Comparison of ENCODE assay signal across 28 cellular contexts in genomic region chr10:124495176-124495575, GRCh38. TPM values are rescaled to one million over a fixed set of nuclear protein-coding genes. Genes with fewer than 3 reads are reported as not detected.
DNase-seq lines count a peak whose midpoint lies in the region; ATAC-seq and TF ChIP-seq lines count a peak whose summit lies in the region.
"Had no signal": no experiment of that assay in that cellular context is flagged by ENCODE, and none has a peak within 500 bp of the region (broad histone marks: within the 10 kb centered on the region; RNA-seq: fewer than 3 reads in every experiment).

No MANE protein-coding gene starts in this region.

- TF ChIP-seq CTCF in sigmoid colon (IDR thresholded peaks at IDR 0.05) = no peak
- TF ChIP-seq CTCF in BE2C (IDR thresholded peaks at IDR 0.05; ENCODE audit: low read depth, low read length) = no peak

- no peak for TF ChIP-seq POLR2A in sigmoid colon (IDR thresholded peaks at IDR 0.05)

- no peaks in the 10 kb centered on the region for H3K79me2 ChIP-seq in trophoblast cell (ENCODE audit: control insufficient read depth, insufficient read depth, low read length, poor library complexity)

- H3K4me3 Mint-ChIP-seq in activated naive CD8-positive, alpha-beta T cell treated with anti-CD3 and anti-CD28 coated beads, Interleukin-2, amount 50 U/mL, for 24 hours = no peak overlapping the region
- H3K4me3 Mint-ChIP-seq in activated naive CD8-positive, alpha-beta T cell treated with anti-CD3 and anti-CD28 coated beads for 36 hours = no peak overlapping the region
- H3K4me3 Mint-ChIP-seq: CD4-positive, alpha-beta T cell; GM23338; HFFc6 had no signal

- no peak overlapping the region for H3K18ac ChIP-seq in trophoblast cell (ENCODE audit: low read length)

- no peak overlapping the region for H3K4ac ChIP-seq in trophoblast cell (ENCODE audit: low read depth, low read length)

- no peak overlapping the region for H4K91ac ChIP-seq in trophoblast cell (ENCODE audit: low read depth, low read length)

- H3K9me3 ChIP-seq in sigmoid colon (no peaks in the 10 kb centered on the region), trophoblast cell (ENCODE audit: insufficient read depth, low read depth, low read length) (no peaks in the 10 kb centered on the region), BE2C (no peaks in the 10 kb centered on the region), MG63 (no peaks in the 10 kb centered on the region)
- H3K9me3 ChIP-seq: BLaER1, HAP-1 had no signal

- H3K79me1 ChIP-seq in trophoblast cell (ENCODE audit: low read length) = no peaks in the 10 kb centered on the region

- no peak overlapping the region for H2BK120ac ChIP-seq in trophoblast cell (ENCODE audit: insufficient read depth, low read length, poor library complexity)

- H4K12ac ChIP-seq in trophoblast cell (ENCODE audit: low read depth, low read length) = no peak overlapping the region

- H3K23ac ChIP-seq in trophoblast cell (ENCODE audit: low read length) = no peak overlapping the region

- H3K4me2 ChIP-seq in trophoblast cell (ENCODE audit: low read length) = no peak overlapping the region
- H3K4me2 ChIP-seq: GM23338, PC-9 had no signal

- H3K27me3 Mint-ChIP-seq in activated naive CD8-positive, alpha-beta T cell treated with anti-CD3 and anti-CD28 coated beads, Interleukin-2, amount 50 U/mL, for 24 hours = no peaks in the 10 kb centered on the region
- no peaks in the 10 kb centered on the region for H3K27me3 Mint-ChIP-seq in activated naive CD8-positive, alpha-beta T cell treated with anti-CD3 and anti-CD28 coated beads for 36 hours
- H3K27me3 Mint-ChIP-seq: CD4-positive, alpha-beta T cell had no signal

- DNase-seq in activated naive CD8-positive, alpha-beta T cell treated with anti-CD3 and anti-CD28 coated beads, Interleukin-2, amount 50 U/mL, for 24 hours = no peak
- DNase-seq in activated naive CD8-positive, alpha-beta T cell treated with anti-CD3 and anti-CD28 coated beads for 36 hours = no peak
- DNase-seq in sigmoid colon (peak; percentile 41), trophoblast cell (no peak), BE2C (no peak), MG63 (no peak)
- DNase-seq: 8988T; ACHN; CD4-positive, alpha-beta T cell; HFFc6; Kasumi-1; MM.1S; NCI-H1694; NCI-H2029 treated with DMSO at 0.1 percent for 48 hours; NCI-H446 treated with DMSO at 0.1 percent for 48 hours; NCI-H526; NCI-H82; NK-92 treated with Interleukin-12 subunit alpha and Interleukin-12 subunit beta, amount 100 ng/mL, for 24 hours; PC-9; RPMI8226; SHP77 had no signal

- no peak overlapping the region for H3K27ac ChIP-seq in sigmoid colon
- H3K27ac ChIP-seq in trophoblast cell (ENCODE audit: low read depth, low read length) = no peak overlapping the region
- H3K27ac ChIP-seq: BLaER1, PC-9, SK-N-MC had no signal

- H3K27ac Mint-ChIP-seq in activated naive CD8-positive, alpha-beta T cell treated with anti-CD3 and anti-CD28 coated beads, Interleukin-2, amount 50 U/mL, for 24 hours = no peak overlapping the region
- H3K27ac Mint-ChIP-seq in activated naive CD8-positive, alpha-beta T cell treated with anti-CD3 and anti-CD28 coated beads for 36 hours = no peak overlapping the region
- H3K27ac Mint-ChIP-seq: CD4-positive, alpha-beta T cell; GM23338; HFFc6 had no signal

- peak; percentile 40 for ATAC-seq in activated naive CD8-positive, alpha-beta T cell treated with anti-CD3 and anti-CD28 coated beads, Interleukin-2, amount 50 U/mL, for 24 hours
- peak; percentile 98 for ATAC-seq in esophagus mucosa
- ATAC-seq: GM23338, HepG2, K562 had no signal

- H3K4me1 Mint-ChIP-seq in activated naive CD8-positive, alpha-beta T cell treated with anti-CD3 and anti-CD28 coated beads, Interleukin-2, amount 50 U/mL, for 24 hours = peaks cover 12% of the 10 kb centered on the region
- peaks cover 12% of the 10 kb centered on the region for H3K4me1 Mint-ChIP-seq in activated naive CD8-positive, alpha-beta T cell treated with anti-CD3 and anti-CD28 coated beads for 36 hours

- H3K36me3 ChIP-seq in sigmoid colon = peaks cover 0 to 20% (median 0%) of the 10 kb centered on the region in 4 donors
- peaks cover 0 to 4% of the 10 kb centered on the region in 2 experiments for H3K36me3 ChIP-seq in trophoblast cell (ENCODE audit: control insufficient read depth in 1 of 2, insufficient read depth in 2 of 2, low read length in 2 of 2)
- H3K36me3 ChIP-seq in BE2C = no peaks in the 10 kb centered on the region
- no peaks in the 10 kb centered on the region for H3K36me3 ChIP-seq in MG63
- H3K36me3 ChIP-seq: BLaER1, HAP-1 had no signal

- H3K36me3 Mint-ChIP-seq in activated naive CD8-positive, alpha-beta T cell treated with anti-CD3 and anti-CD28 coated beads, Interleukin-2, amount 50 U/mL, for 24 hours (ENCODE audit: low read depth) = peaks cover 5% of the 10 kb centered on the region
- peaks cover 6% of the 10 kb centered on the region for H3K36me3 Mint-ChIP-seq in activated naive CD8-positive, alpha-beta T cell treated with anti-CD3 and anti-CD28 coated beads for 36 hours

- H2BK12ac ChIP-seq in trophoblast cell (ENCODE audit: low read length) = no peak overlapping the region

- no peak overlapping the region for H2AFZ ChIP-seq in trophoblast cell (ENCODE audit: insufficient read depth, low read length, poor library complexity)
- H2AFZ ChIP-seq: GM23338, PC-9 had no signal

- no peak overlapping the region for H3K14ac ChIP-seq in trophoblast cell (ENCODE audit: low read length)

- 79 to 90% methylated on average over 7 of the region's 7 CpGs for WGBS in sigmoid colon, 2 donors
- WGBS in trophoblast cell (ENCODE audit: extremely low coverage, insufficient coverage, insufficient read length) = no CpG with 5 or more reads among the region's 7 CpGs

- intact Hi-C loops in sigmoid colon (cut with DNase I) = no loop called here

- no peak for TF ChIP-seq EP300 in sigmoid colon (IDR thresholded peaks at IDR 0.05)

- no peak overlapping the region for H3K4me3 ChIP-seq in sigmoid colon
- no peak overlapping the region for H3K4me3 ChIP-seq in trophoblast cell (ENCODE audit: low read depth, low read length)
- no peak overlapping the region for H3K4me3 ChIP-seq in BE2C (ENCODE audit: low read depth, low read length)
- H3K4me3 ChIP-seq in MG63 = no peak overlapping the region
- H3K4me3 ChIP-seq: BLaER1, GM23338, HAP-1, K562, PC-9, SK-N-MC had no signal

- H3K4me1 ChIP-seq in sigmoid colon = no peaks in the 10 kb centered on the region
- H3K4me1 ChIP-seq in trophoblast cell (ENCODE audit: control insufficient read depth in 1 of 2, insufficient read depth in 2 of 2, low read length in 2 of 2) = peaks cover 5% of the 10 kb centered on the region in 2 experiments
- no peaks in the 10 kb centered on the region; the same call in 1 of the 2 replicates for H3K4me1 ChIP-seq in BE2C
- H3K4me1 ChIP-seq: HAP-1 had no signal

- no peak overlapping the region for H3K9ac ChIP-seq in trophoblast cell (ENCODE audit: low read length)
- H3K9ac ChIP-seq: BLaER1 had no signal

- H2BK5ac ChIP-seq in trophoblast cell (ENCODE audit: low read depth, low read length, poor library complexity) = no peak overlapping the region

- no peak overlapping the region for H2AK5ac ChIP-seq in trophoblast cell (ENCODE audit: low read length)

- H3K27me3 ChIP-seq in sigmoid colon = no peaks in the 10 kb centered on the region
- no peaks in the 10 kb centered on the region for H3K27me3 ChIP-seq in trophoblast cell (ENCODE audit: insufficient read depth, low read length)
- H3K27me3 ChIP-seq in BE2C = no peaks in the 10 kb centered on the region
- H3K27me3 ChIP-seq in MG63 = no peaks in the 10 kb centered on the region

- no peak overlapping the region for H4K8ac ChIP-seq in trophoblast cell (ENCODE audit: low read depth, low read length)

- H3K9me3 Mint-ChIP-seq in activated naive CD8-positive, alpha-beta T cell treated with anti-CD3 and anti-CD28 coated beads, Interleukin-2, amount 50 U/mL, for 24 hours = no peaks in the 10 kb centered on the region
- H3K9me3 Mint-ChIP-seq in activated naive CD8-positive, alpha-beta T cell treated with anti-CD3 and anti-CD28 coated beads for 36 hours = no peaks in the 10 kb centered on the region
- H3K9me3 Mint-ChIP-seq: CD4-positive, alpha-beta T cell; HFFc6 had no signal

RNA-seq across cellular contexts. Expression of gene LHPP, which starts 33.6 kb away (rescaled TPM):
- total RNA-seq in activated naive CD8-positive, alpha-beta T cell treated with anti-CD3 and anti-CD28 coated beads for 36 hours = 1 to 10 TPM; 7.8 to 8.2 TPM
- total RNA-seq in esophagus mucosa (23.2 TPM), sigmoid colon (10 to 100 TPM; 17.5 to 35.7 (median 24.9) TPM)
- polyA plus RNA-seq in sigmoid colon = 10 to 100 TPM; 17.1 to 22.8 (median 20.6) TPM
- polyA plus RNA-seq in trophoblast cell (2013) = 7.4 and 7.6 TPM in 2 replicates
- 1.9 TPM for polyA plus RNA-seq in BE2C (2012; ENCODE audit: insufficient read depth, insufficient read length, low read depth)
- 4.8 and 17.0 TPM in 2 replicates for total RNA-seq in MG63 (2014; rRNA removed; shearing (Covaris generic); ENCODE audit: low replicate concordance)

RNA-seq across cellular contexts. Expression of gene NKX1-2, which starts 45.3 kb away (rescaled TPM):
- not detected for total RNA-seq in activated naive CD8-positive, alpha-beta T cell treated with anti-CD3 and anti-CD28 coated beads for 36 hours
- 0.16 TPM for total RNA-seq in esophagus mucosa
- total RNA-seq in sigmoid colon = not detected
- not detected for polyA plus RNA-seq in sigmoid colon
- polyA plus RNA-seq in trophoblast cell (2013) = 0.07 and 0.10 TPM in 2 replicates
- polyA plus RNA-seq in BE2C (2012; ENCODE audit: insufficient read depth, insufficient read length, low read depth) = not detected
- total RNA-seq in MG63 (2014; rRNA removed; shearing (Covaris generic); ENCODE audit: low replicate concordance) = 0.36 TPM in 1 of 2 replicates, not detected in the other
- total RNA-seq: CD4-positive, alpha-beta T cell; HepG2; HFFc6; K562 had no signal
- polyA plus RNA-seq: HepG2, K562 had no signal
